Comparison of ENCODE assay signal across 29 cellular contexts in genomic region chr16:14415291-14415690, GRCh38.
"Had no signal": no experiment of that assay in that cellular context is flagged by ENCODE, and none has a peak within 500 bp of the region (broad histone marks: within the 10 kb centered on the region; RNA-seq: fewer than 3 reads in every experiment).

No MANE protein-coding gene starts in this region.

- H3K9me3 ChIP-seq: colonic mucosa, mucosa of descending colon, prostate gland, right atrium auricular region, testis, tibial artery had no signal

- H3K79me2 ChIP-seq: parathyroid adenoma had no signal

- H3K4me1 Mint-ChIP-seq: neural crest cell; stimulated activated effector memory CD8-positive, alpha-beta T cell treated with anti-CD3 and anti-CD28 coated beads, Interleukin-12 subunit alpha, Interleukin-12 subunit beta, amount 100 ng/mL, for 72 hours had no signal

- H2AFZ ChIP-seq: parathyroid adenoma had no signal

- H3K9ac ChIP-seq: parathyroid adenoma had no signal

- H3K4me1 ChIP-seq: colonic mucosa, parathyroid adenoma had no signal

- H3K27me3 Mint-ChIP-seq: naive B cell; natural killer cell treated with Interleukin-12 subunit alpha and Interleukin-12 subunit beta and Interleukin-15 and Interleukin-18, amount 100 ng/mL, for 72 hours; type B pancreatic cell had no signal

- H3K27ac ChIP-seq: colonic mucosa, parathyroid adenoma, prostate gland, right atrium auricular region, testis had no signal

- H3K27ac Mint-ChIP-seq: dendritic cell treated with granulocyte-macrophage colony-stimulating factor and Interleukin-4, amounts not matched to agents 40 ng/mL and 50 ng/mL, for 4 days; mesothelial cell of epicardium; natural killer cell treated with Interleukin-12 subunit alpha and Interleukin-12 subunit beta and Interleukin-15 and Interleukin-18, amount 100 ng/mL, for 72 hours; stimulated activated effector memory CD8-positive, alpha-beta T cell treated with anti-CD3 and anti-CD28 coated beads, Interleukin-12 subunit alpha, Interleukin-12 subunit beta, amount 100 ng/mL, for 72 hours; type B pancreatic cell had no signal

- FAIRE-seq: endometrium, frontal cortex, kidney had no signal

- H3K36me3 Mint-ChIP-seq: natural killer cell treated with Interleukin-12 subunit alpha and Interleukin-12 subunit beta and Interleukin-15 and Interleukin-18, amount 100 ng/mL, for 72 hours; stimulated activated effector memory CD8-positive, alpha-beta T cell treated with anti-CD3 and anti-CD28 coated beads, Interleukin-12 subunit alpha, Interleukin-12 subunit beta, amount 100 ng/mL, for 72 hours had no signal

- H3K27me3 ChIP-seq: colonic mucosa, right atrium auricular region, testis, tibial artery had no signal

- DNase-seq: colonic mucosa; effector memory CD8-positive, alpha-beta T cell; head of caudate nucleus; kidney; mesenchymal stem cell; mucosa of descending colon; naive B cell; stimulated activated CD4-positive, alpha-beta T cell treated with anti-CD3 and anti-CD28 coated beads, Interleukin-12 subunit alpha, Interleukin-12 subunit beta, amount 100 ng/mL, for 4 hours; stimulated activated CD4-positive, alpha-beta T cell treated with anti-CD3 and anti-CD28 coated beads, Interleukin-1b, Interleukin-23, amount 100 ng/mL, for 48 hours; stimulated activated CD4-positive, alpha-beta T cell treated with anti-CD3 and anti-CD28 coated beads, Interleukin-4, amount 100 ng/mL, for 1 hour; stimulated activated naive CD8-positive, alpha-beta T cell treated with anti-CD3 and anti-CD28 coated beads, Interleukin-15, Interleukin-2, amounts not matched to agents 100 U/mL and 50 U/mL, for 24 hours; substantia nigra; testis; tibial artery had no signal

- H3K36me3 ChIP-seq: colonic mucosa, prostate gland, right atrium auricular region, tibial artery had no signal

- H3K4me3 Mint-ChIP-seq: dendritic cell treated with granulocyte-macrophage colony-stimulating factor and Interleukin-4, amounts not matched to agents 40 ng/mL and 50 ng/mL, for 4 days; effector memory CD8-positive, alpha-beta T cell; mesothelial cell of epicardium; naive B cell; natural killer cell treated with Interleukin-12 subunit alpha and Interleukin-12 subunit beta and Interleukin-15 and Interleukin-18, amount 100 ng/mL, for 72 hours; neural crest cell; stimulated activated effector memory CD8-positive, alpha-beta T cell treated with anti-CD3 and anti-CD28 coated beads, Interleukin-12 subunit alpha, Interleukin-12 subunit beta, amount 100 ng/mL, for 72 hours; type B pancreatic cell had no signal

- H3K4me2 ChIP-seq: smooth muscle cell had no signal

- ATAC-seq: effector memory CD8-positive, alpha-beta T cell; left lobe of liver; mucosa of descending colon; natural killer cell treated with Interleukin-12 subunit alpha and Interleukin-12 subunit beta and Interleukin-15 and Interleukin-18, amount 100 ng/mL, for 72 hours; sciatic nerve; stimulated activated effector memory CD8-positive, alpha-beta T cell treated with anti-CD3 and anti-CD28 coated beads, Interleukin-12 subunit alpha, Interleukin-12 subunit beta, amount 100 ng/mL, for 72 hours; stimulated activated naive CD8-positive, alpha-beta T cell treated with anti-CD3 and anti-CD28 coated beads, Interleukin-15, Interleukin-2, amounts not matched to agents 100 U/mL and 50 U/mL, for 24 hours had no signal

- H3K4me3 ChIP-seq: colonic mucosa, lung, mucosa of descending colon, prostate gland, right atrium auricular region, smooth muscle cell, testis, tibial artery had no signal

- H3K9me3 Mint-ChIP-seq: effector memory CD8-positive, alpha-beta T cell; natural killer cell treated with Interleukin-12 subunit alpha and Interleukin-12 subunit beta and Interleukin-15 and Interleukin-18, amount 100 ng/mL, for 72 hours; stimulated activated effector memory CD8-positive, alpha-beta T cell treated with anti-CD3 and anti-CD28 coated beads, Interleukin-12 subunit alpha, Interleukin-12 subunit beta, amount 100 ng/mL, for 72 hours; type B pancreatic cell had no signal
